Comparison of ENCODE assay signal across 17 cellular contexts in the genomic region with DNA sequence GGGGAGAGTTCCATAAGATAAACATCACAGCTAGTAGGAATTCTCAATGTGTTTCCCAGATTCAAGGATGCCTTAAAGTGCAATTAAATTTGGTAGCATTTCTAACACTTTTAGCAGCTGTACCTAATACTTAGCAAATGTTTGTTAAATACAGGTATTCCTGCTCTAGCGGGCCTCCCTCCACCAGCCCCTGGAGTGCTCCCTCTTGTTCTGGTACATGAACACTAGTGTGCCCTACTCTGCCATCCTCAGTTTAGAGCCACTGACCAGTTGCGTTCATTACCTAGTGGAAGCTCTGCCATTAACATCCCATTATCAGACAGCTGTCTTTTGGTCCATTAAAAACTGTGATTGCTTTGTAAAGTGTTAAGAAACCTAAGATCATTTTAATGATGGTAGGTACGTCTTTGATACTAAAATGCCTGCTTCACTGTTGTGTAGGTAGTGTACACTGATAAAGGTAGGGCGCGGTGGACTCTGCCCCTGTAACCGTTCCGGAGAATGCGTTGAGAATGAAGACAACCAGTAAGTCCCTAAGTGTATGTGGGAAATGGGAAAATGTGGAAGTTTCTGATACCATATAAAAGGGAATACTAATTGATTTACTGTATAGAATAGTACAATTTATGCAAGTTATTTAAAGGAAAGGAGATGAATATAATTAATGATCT.
"Had no signal": no experiment of that assay in that cellular context is flagged by ENCODE, and none has a peak within 500 bp of the region (broad histone marks: within the 10 kb centered on the region; RNA-seq: fewer than 3 reads in every experiment).

No MANE protein-coding gene starts in this region.

- H3K27ac ChIP-seq: coronary artery, right atrium auricular region, sigmoid colon, skin epidermis, stomach, thoracic aorta, uterus had no signal

- H3K36me3 ChIP-seq: sigmoid colon, stomach, thoracic aorta, uterus had no signal

- H3K27me3 ChIP-seq: right atrium auricular region, sigmoid colon, stomach, uterus had no signal

- H3K36me3 Mint-ChIP-seq: natural killer cell treated with Interleukin-12 subunit alpha and Interleukin-12 subunit beta and Interleukin-15 and Interleukin-18, amount 100 ng/mL, for 72 hours had no signal

- H3K27ac Mint-ChIP-seq: endodermal cell; natural killer cell treated with Interleukin-12 subunit alpha and Interleukin-12 subunit beta and Interleukin-15 and Interleukin-18, amount 100 ng/mL, for 72 hours; type B pancreatic cell had no signal

- H3K4me3 Mint-ChIP-seq: endodermal cell; immature natural killer cell; natural killer cell treated with Interleukin-12 subunit alpha and Interleukin-12 subunit beta and Interleukin-15 and Interleukin-18, amount 100 ng/mL, for 72 hours; type B pancreatic cell had no signal

- ATAC-seq: natural killer cell treated with Interleukin-12 subunit alpha and Interleukin-12 subunit beta and Interleukin-15 and Interleukin-18, amount 100 ng/mL, for 72 hours had no signal

- DNase-seq: caudate nucleus; effector CD4-positive, alpha-beta T cell; endodermal cell; erythroblast; immature natural killer cell; sigmoid colon; stimulated activated CD4-positive, alpha-beta T cell treated with anti-CD3 and anti-CD28 coated beads, Interleukin-12 subunit alpha, Interleukin-12 subunit beta, amount 100 ng/mL, for 4 hours; stimulated activated naive CD4-positive, alpha-beta T cell; stomach; substantia nigra; uterus had no signal

- H3K9me3 ChIP-seq: right atrium auricular region, sigmoid colon, stomach, thoracic aorta, uterus had no signal

- H3K9me3 Mint-ChIP-seq: endodermal cell; immature natural killer cell; natural killer cell treated with Interleukin-12 subunit alpha and Interleukin-12 subunit beta and Interleukin-15 and Interleukin-18, amount 100 ng/mL, for 72 hours; type B pancreatic cell had no signal

- H3K27me3 Mint-ChIP-seq: natural killer cell treated with Interleukin-12 subunit alpha and Interleukin-12 subunit beta and Interleukin-15 and Interleukin-18, amount 100 ng/mL, for 72 hours; type B pancreatic cell had no signal

- H3K4me3 ChIP-seq: coronary artery, right atrium auricular region, sigmoid colon, skin epidermis, stomach, thoracic aorta, uterus had no signal
